In genomic region chr2:241901018-241901380, GRCh38 we compare ENCODE assay signal across 15 cellular contexts. TPM values are rescaled to one million over a fixed set of nuclear protein-coding genes. Genes with fewer than 3 reads are reported as not detected.
A peak's percentile ranks its signal among the peaks of the same experiment; 100 is the strongest.
DNase-seq lines count a peak whose midpoint lies in the region; ATAC-seq, FAIRE-seq and TF ChIP-seq lines count a peak whose summit lies in the region.
"Had no signal": no experiment of that assay in that cellular context is flagged by ENCODE, and none has a peak within 500 bp of the region (broad histone marks: within the 10 kb centered on the region; RNA-seq: fewer than 3 reads in every experiment).

No MANE protein-coding gene starts in this region.

- H2AK5ac ChIP-seq in neuronal stem cell (ENCODE audit: low read depth, low read length), result peak overlapping the region; percentile 32

- H4K8ac ChIP-seq in neuronal stem cell (ENCODE audit: low read depth, low read length), result no peak overlapping the region

- no peak for FAIRE-seq in small intestine (lab: Jason Lieb, UNC)

- H3K4me3 Mint-ChIP-seq in natural killer cell (no peak overlapping the region), HFFc6 (no peak overlapping the region)
- H3K4me3 Mint-ChIP-seq in natural killer cell treated with Interleukin-12 subunit alpha and Interleukin-12 subunit beta and Interleukin-15 and Interleukin-18, amount 100 ng/mL, for 72 hours, result no peak overlapping the region

- H3K4me2 ChIP-seq in neuronal stem cell (ENCODE audit: insufficient read depth, low read length, poor library complexity, severe bottlenecking), result no peak overlapping the region

- H3K36me3 ChIP-seq in esophagus squamous epithelium, result no peaks in the 10 kb centered on the region
- H3K36me3 ChIP-seq in neuronal stem cell (replicated peaks in 1 of 2; ENCODE audit: control insufficient read depth in 2 of 2, insufficient read depth in 2 of 2, low read length in 2 of 2), result no peaks in the 10 kb centered on the region
- H3K36me3 ChIP-seq in brain microvascular endothelial cell (replicated peaks), result no peaks in the 10 kb centered on the region
- no peaks in the 10 kb centered on the region for H3K36me3 ChIP-seq in small intestine (ENCODE audit: control insufficient read depth in 2 of 2, insufficient read depth in 2 of 2, low read length in 2 of 2)

- peak overlapping the region; percentile 25 to 87 (median 74) for H3K27ac ChIP-seq in esophagus squamous epithelium
- no peak overlapping the region for H3K27ac ChIP-seq in neuronal stem cell (replicated peaks; ENCODE audit: low read length)
- H3K27ac ChIP-seq in brain microvascular endothelial cell, result no peak overlapping the region
- H3K27ac ChIP-seq in small intestine (ENCODE audit: low read depth in 1 of 2, low read length in 1 of 2), result no peak overlapping the region

- H3K9me3 Mint-ChIP-seq in natural killer cell (peaks cover 0 to 2% of the 10 kb centered on the region in 2 donors), HFFc6 (peaks cover 9% of the 10 kb centered on the region; the same call in 1 of the 2 replicates)
- no peaks in the 10 kb centered on the region for H3K9me3 Mint-ChIP-seq in natural killer cell treated with Interleukin-12 subunit alpha and Interleukin-12 subunit beta and Interleukin-15 and Interleukin-18, amount 100 ng/mL, for 72 hours
- H3K9me3 Mint-ChIP-seq: naive B cell, T-cell had no signal

- peaks cover 0 to 3% of the 10 kb centered on the region in 2 donors for H3K4me1 Mint-ChIP-seq in natural killer cell
- H3K4me1 Mint-ChIP-seq in natural killer cell treated with Interleukin-12 subunit alpha and Interleukin-12 subunit beta and Interleukin-15 and Interleukin-18, amount 100 ng/mL, for 72 hours (ENCODE audit: low read depth in 2 of 2), result peaks cover 0 to 3% of the 10 kb centered on the region in 2 donors
- H3K4me1 Mint-ChIP-seq in HFFc6 (ENCODE audit: low read depth), result no peaks in the 10 kb centered on the region

- H2AFZ ChIP-seq in neuronal stem cell (ENCODE audit: low read length), result no peak overlapping the region

- TF ChIP-seq CTCF in natural killer cell (IDR thresholded peaks at IDR 0.05), result no peak
- no peak for TF ChIP-seq CTCF in esophagus squamous epithelium (IDR thresholded peaks at IDR 0.05)
- TF ChIP-seq CTCF in brain microvascular endothelial cell (IDR thresholded peaks at IDR 0.05; ENCODE audit: low read depth, low read length, missing control alignments), result no peak
- no peak for TF ChIP-seq CTCF in HFFc6 (IDR thresholded peaks at IDR 0.05)

- H3K23ac ChIP-seq in neuronal stem cell (ENCODE audit: low read depth, low read length, poor library complexity), result peak overlapping the region; percentile 56

- H2BK12ac ChIP-seq in neuronal stem cell (ENCODE audit: low read length), result no peak overlapping the region

- H2BK120ac ChIP-seq in neuronal stem cell (ENCODE audit: low read depth, low read length), result no peak overlapping the region

- H3K27me3 ChIP-seq in esophagus squamous epithelium (no peaks in the 10 kb centered on the region), neuronal stem cell (ENCODE audit: control insufficient read depth in 3 of 3, insufficient read depth in 3 of 3, low read depth in 1 of 3, low read length in 3 of 3) (peaks cover 0 to 23% (median 10%) of the 10 kb centered on the region in 3 experiments), brain microvascular endothelial cell (replicated peaks) (peaks cover 9% of the 10 kb centered on the region), small intestine (ENCODE audit: control insufficient read depth in 2 of 2, insufficient read depth in 2 of 2, low read length in 2 of 2) (no peaks in the 10 kb centered on the region)

- peaks cover 12 to 46% (median 27%) of the 10 kb centered on the region in 3 donors for H3K4me1 ChIP-seq in esophagus squamous epithelium
- peaks cover 0 to 16% of the 10 kb centered on the region in 2 donors for H3K4me1 ChIP-seq in neuronal stem cell (ENCODE audit: control insufficient read depth in 2 of 2, insufficient read depth in 1 of 2, low read depth in 1 of 2, low read length in 2 of 2)
- no peaks in the 10 kb centered on the region for H3K4me1 ChIP-seq in small intestine (ENCODE audit: control insufficient read depth in 2 of 2, insufficient read depth in 1 of 2, low read depth in 1 of 2, low read length in 1 of 2)
- H3K4me1 ChIP-seq: Caco-2 had no signal

- H3K27me3 Mint-ChIP-seq in natural killer cell (ENCODE audit: low read depth in 2 of 2) (peaks cover 0 to 2% of the 10 kb centered on the region in 2 donors), HFFc6 (ENCODE audit: insufficient read depth) (peaks cover 3% of the 10 kb centered on the region; the same call in 1 of the 2 replicates)
- H3K27me3 Mint-ChIP-seq in natural killer cell treated with Interleukin-12 subunit alpha and Interleukin-12 subunit beta and Interleukin-15 and Interleukin-18, amount 100 ng/mL, for 72 hours, result peaks cover 0 to 2% of the 10 kb centered on the region in 2 donors
- H3K27me3 Mint-ChIP-seq: naive B cell, T-cell had no signal

- H2BK15ac ChIP-seq in neuronal stem cell (ENCODE audit: low read length), result no peak overlapping the region

- no peak overlapping the region for H2BK5ac ChIP-seq in neuronal stem cell (ENCODE audit: low read length)

- no peak overlapping the region for H3K14ac ChIP-seq in neuronal stem cell (ENCODE audit: low read length)

- H3K79me1 ChIP-seq in neuronal stem cell (ENCODE audit: low read depth, low read length), result peaks cover 3% of the 10 kb centered on the region

- in situ Hi-C loops in brain microvascular endothelial cell (cut with HindIII; ENCODE audit: low pct_ligation_motif_present, low sequenced_read_pairs), result no loop called here

- ATAC-seq in natural killer cell, result no peak
- no peak for ATAC-seq in natural killer cell treated with Interleukin-12 subunit alpha and Interleukin-12 subunit beta and Interleukin-15 and Interleukin-18, amount 100 ng/mL, for 72 hours

- H4K91ac ChIP-seq in neuronal stem cell (ENCODE audit: low read depth, low read length, poor library complexity), result no peak overlapping the region

- H3K4me3 ChIP-seq in esophagus squamous epithelium (peak overlapping the region in 1 of 4 donors; percentile 43), neuronal stem cell (ENCODE audit: low read length in 2 of 2) (no peak overlapping the region), brain microvascular endothelial cell (ENCODE audit: low read depth, low read length) (no peak overlapping the region), small intestine (ENCODE audit: low read depth in 1 of 2, low read length in 2 of 2) (no peak overlapping the region)

- DNase-seq in natural killer cell, result peak; percentile 4
- DNase-seq in natural killer cell treated with Interleukin-12 subunit alpha and Interleukin-12 subunit beta and Interleukin-15 and Interleukin-18, amount 100 ng/mL, for 72 hours (ENCODE audit: low spot score), result no peak
- no peak for DNase-seq in esophagus squamous epithelium (lab: John Stamatoyannopoulos, UW)
- DNase-seq in neuronal stem cell (ENCODE audit: low spot score), result no peak
- no peak for DNase-seq in brain microvascular endothelial cell
- no peak for DNase-seq in small intestine
- no peak for DNase-seq in DMS53 treated with DMSO at 0.1 percent for 48 hours (lab: John Stamatoyannopoulos, UW; ENCODE audit: unreplicated experiment)
- no peak for DNase-seq in HFFc6
- DNase-seq: activated CD8-positive, alpha-beta memory T cell treated with anti-CD3 and anti-CD28 coated beads for 24 hours; Caco-2; foreskin melanocyte; naive B cell; NCI-H1694 treated with DMSO at 0.1 percent for 48 hours; SHP77 had no signal

- no peak overlapping the region for H3K4ac ChIP-seq in neuronal stem cell (ENCODE audit: low read length)

- no peak for TF ChIP-seq POLR2A in esophagus squamous epithelium (IDR thresholded peaks at IDR 0.05)

- H3K36me3 Mint-ChIP-seq in natural killer cell, result no peaks in the 10 kb centered on the region
- H3K36me3 Mint-ChIP-seq in natural killer cell treated with Interleukin-12 subunit alpha and Interleukin-12 subunit beta and Interleukin-15 and Interleukin-18, amount 100 ng/mL, for 72 hours, result no peaks in the 10 kb centered on the region
- H3K36me3 Mint-ChIP-seq in HFFc6 (ENCODE audit: low read depth), result peaks cover 5% of the 10 kb centered on the region

- 57 to 76% methylated on average over 17 to 18 of the region's 21 CpGs for WGBS in esophagus squamous epithelium, 2 donors
- WGBS in neuronal stem cell (ENCODE audit: extremely low coverage in 2 of 2, insufficient read length in 2 of 2, insufficient replicate concordance in 1 of 2), 2 donors, result no CpG with 5 or more reads among the region's 21 CpGs
- WGBS in small intestine, 3 donors, result 82 to 89% (median 89%) methylated on average over 19 to 21 of the region's 21 CpGs

- H3K18ac ChIP-seq in neuronal stem cell (ENCODE audit: low read length), result peak overlapping the region; percentile 68

- no peak overlapping the region for H3K9ac ChIP-seq in neuronal stem cell (ENCODE audit: low read depth, low read length, poor library complexity)

- intact Hi-C loops in natural killer cell (cut with micrococcal nuclease) (no loop called here), esophagus squamous epithelium (cut with DNase I) (no loop called here)

- H3K27ac Mint-ChIP-seq in natural killer cell, result no peak overlapping the region
- no peak overlapping the region for H3K27ac Mint-ChIP-seq in natural killer cell treated with Interleukin-12 subunit alpha and Interleukin-12 subunit beta and Interleukin-15 and Interleukin-18, amount 100 ng/mL, for 72 hours
- no peak overlapping the region for H3K27ac Mint-ChIP-seq in HFFc6
- H3K27ac Mint-ChIP-seq: T-cell had no signal

- no peaks in the 10 kb centered on the region for H3K9me3 ChIP-seq in esophagus squamous epithelium
- no peaks in the 10 kb centered on the region for H3K9me3 ChIP-seq in neuronal stem cell (replicated peaks in 1 of 2; ENCODE audit: control insufficient read depth in 2 of 2, insufficient read depth in 1 of 2, low read depth in 1 of 2, low read length in 2 of 2)
- H3K9me3 ChIP-seq in small intestine (ENCODE audit: control insufficient read depth, low read depth), result no peaks in the 10 kb centered on the region
- H3K9me3 ChIP-seq: Caco-2 had no signal

RNA-seq across cellular contexts. Expression of gene RTP5, which starts 31.5 kb away (rescaled TPM):
- total RNA-seq in natural killer cell (1 to 10 TPM in 1 of 3 donors, under 1 TPM in 2; 0.47 to 1.7 (median 0.68) TPM), esophagus squamous epithelium (under 1 TPM in 2 of 4 donors, not detected in 2; 0.12 to 0.19 TPM)
- not detected for total RNA-seq in natural killer cell treated with Interleukin-12 subunit alpha and Interleukin-12 subunit beta and Interleukin-15 and Interleukin-18, amount 100 ng/mL, for 72 hours
- not detected for polyA plus RNA-seq in neuronal stem cell (2013, experiment 1 of 2)
- not detected for polyA plus RNA-seq in neuronal stem cell (2013, experiment 2 of 2)
- under 1 TPM in 1 of 3 donors, not detected in 2; 0.04 TPM for polyA plus RNA-seq in small intestine
- not detected for total RNA-seq in HFFc6 (2021; fragmentation: NEBNext Ultra II Directional; extraction: Animal tissue kit (Norgen Biotek cat#: 25700))
- total RNA-seq: Caco-2 had no signal

RNA-seq across cellular contexts. Expression of gene PDCD1, which starts 42.3 kb away (rescaled TPM):
- under 1 TPM in 1 of 3 donors, not detected in 2; 0.45 TPM for total RNA-seq in natural killer cell
- under 1 TPM; 0.78 to 0.89 TPM for total RNA-seq in natural killer cell treated with Interleukin-12 subunit alpha and Interleukin-12 subunit beta and Interleukin-15 and Interleukin-18, amount 100 ng/mL, for 72 hours
- total RNA-seq in esophagus squamous epithelium, result 1 to 10 TPM; 1.2 to 2.5 (median 1.5) TPM
- not detected for polyA plus RNA-seq in neuronal stem cell (2013, experiment 1 of 2)
- polyA plus RNA-seq in neuronal stem cell (2013, experiment 2 of 2), result not detected
- 1 to 10 TPM in 1 of 3 donors, under 1 TPM in 1, not detected in 1; 0.27 to 1.2 TPM for polyA plus RNA-seq in small intestine
- total RNA-seq in HFFc6 (2021; fragmentation: NEBNext Ultra II Directional; extraction: Animal tissue kit (Norgen Biotek cat#: 25700)), result not detected
- total RNA-seq: Caco-2 had no signal

Comparison
In these comparisons a context has a peak if more than half of its experiments do, and no peak if none do; other contexts are left out.
1. H3K27ac ChIP-seq: peak in esophagus squamous epithelium (4 of 4); none in neuronal stem cell (single experiment), brain microvascular endothelial cell (single experiment) and small intestine (0 of 2).